In the genomic region with DNA sequence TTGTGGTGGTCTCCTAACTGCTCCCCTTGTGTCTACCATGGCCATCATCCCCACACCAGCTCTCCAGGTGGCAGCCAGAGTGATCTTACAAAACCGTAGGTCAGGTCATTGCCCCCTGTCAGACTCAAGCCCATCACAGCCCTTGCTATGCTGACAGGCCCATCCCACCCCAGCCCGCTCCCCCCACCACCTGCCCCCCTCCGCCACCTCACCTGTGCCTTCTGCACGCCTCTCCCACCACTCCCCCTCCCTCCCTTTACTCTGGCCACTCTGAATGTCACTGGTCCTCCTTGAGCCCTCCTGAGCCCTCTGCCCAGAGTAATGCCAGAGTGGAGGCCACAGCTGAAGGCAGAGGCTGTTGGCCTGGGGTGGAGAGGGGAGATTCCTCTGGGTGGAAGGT, we compare ENCODE assay signal across 9 cellular contexts. TPM values are rescaled to one million over a fixed set of nuclear protein-coding genes. Genes with fewer than 3 reads are reported as not detected.
DNase-seq lines count a peak whose midpoint lies in the region; ATAC-seq, FAIRE-seq and TF ChIP-seq lines count a peak whose summit lies in the region.
"Had no signal": no experiment of that assay in that cellular context is flagged by ENCODE, and none has a peak within 500 bp of the region (broad histone marks: within the 10 kb centered on the region; RNA-seq: fewer than 3 reads in every experiment).

No MANE protein-coding gene starts in this region.

- no peak for ATAC-seq in activated CD8-positive, alpha-beta T cell treated with anti-CD3 and anti-CD28 coated beads for 36 hours
- ATAC-seq in stimulated activated naive B cell treated with anti-CD40 and anti-IgM and Interleukin-4, amounts not matched to agents 10 μg/mL and 1 μg/mL and 100 μg/mL, for 72 hours (replicated peaks) = no peak
- ATAC-seq in GM18870 (IDR thresholded peaks at IDR 0.05; ENCODE audit: unreplicated experiment) (no peak), GM21825 (IDR thresholded peaks at IDR 0.05; ENCODE audit: unreplicated experiment) (no peak)

- no peak for DNase-seq in activated CD4-positive, alpha-beta T cell treated with anti-CD3 and anti-CD28 coated beads, Interleukin-2, amount 10 ng/mL, durations not matched to agents 7 days and 5 days
- DNase-seq in activated CD4-positive, alpha-beta T cell treated with anti-CD3 and anti-CD28 coated beads for 48 hours = no peak
- DNase-seq in activated CD8-positive, alpha-beta T cell treated with anti-CD3 and anti-CD28 coated beads for 36 hours = no peak
- no peak for DNase-seq in keratinocyte (ENCODE audit: low read depth, low spot score)
- no peak for DNase-seq in stimulated activated naive B cell treated with anti-CD40 and anti-IgM and Interleukin-4, amounts not matched to agents 10 μg/mL and 1 μg/mL and 100 μg/mL, for 72 hours
- DNase-seq in SHP77 treated with DMSO at 0.1 percent for 48 hours (lab: John Stamatoyannopoulos, UW) = no peak

- H3K9me1 ChIP-seq in keratinocyte (ENCODE audit: control insufficient read depth, extremely low read depth, insufficient read depth, low read length) = no peaks in the 10 kb centered on the region

- no peak overlapping the region for H3K4me3 ChIP-seq in keratinocyte (ENCODE audit: control insufficient read depth in 2 of 3, extremely low read depth in 1 of 3, insufficient read depth in 2 of 3, low read depth in 1 of 3, low read length in 3 of 3)

- H3K27ac ChIP-seq in keratinocyte (ENCODE audit: control insufficient read depth, insufficient read depth, low read length) = no peak overlapping the region

- H3K4me2 ChIP-seq in keratinocyte (ENCODE audit: control insufficient read depth, extremely low read depth, insufficient read depth, low read depth, low read length) = no peak overlapping the region

- H2AFZ ChIP-seq in keratinocyte (ENCODE audit: control insufficient read depth, low read length) = peak overlapping the region; percentile 100

- no peaks in the 10 kb centered on the region for H3K9me3 Mint-ChIP-seq in activated CD4-positive, alpha-beta T cell treated with anti-CD3 and anti-CD28 coated beads, Interleukin-2, amount 10 ng/mL, durations not matched to agents 7 days and 5 days
- H3K9me3 Mint-ChIP-seq in activated CD8-positive, alpha-beta T cell treated with anti-CD3 and anti-CD28 coated beads for 36 hours = no peaks in the 10 kb centered on the region
- no peaks in the 10 kb centered on the region for H3K9me3 Mint-ChIP-seq in stimulated activated naive B cell treated with anti-CD40 and anti-IgM and Interleukin-4, amounts not matched to agents 10 μg/mL and 1 μg/mL and 100 μg/mL, for 72 hours

- no peaks in the 10 kb centered on the region for H3K79me2 ChIP-seq in keratinocyte (ENCODE audit: control insufficient read depth, insufficient read depth, low read length)

- no peaks in the 10 kb centered on the region for H3K36me3 ChIP-seq in keratinocyte (ENCODE audit: control insufficient read depth in 2 of 2, extremely low read depth in 1 of 2, insufficient read depth in 2 of 2, low read length in 2 of 2)

- H3K36me3 Mint-ChIP-seq in activated CD4-positive, alpha-beta T cell treated with anti-CD3 and anti-CD28 coated beads, Interleukin-2, amount 10 ng/mL, durations not matched to agents 7 days and 5 days (ENCODE audit: low read depth) = no peaks in the 10 kb centered on the region
- no peaks in the 10 kb centered on the region for H3K36me3 Mint-ChIP-seq in activated CD8-positive, alpha-beta T cell treated with anti-CD3 and anti-CD28 coated beads for 36 hours (ENCODE audit: low read depth)
- peaks cover 14 to 21% of the 10 kb centered on the region in 2 donors for H3K36me3 Mint-ChIP-seq in stimulated activated naive B cell treated with anti-CD40 and anti-IgM and Interleukin-4, amounts not matched to agents 10 μg/mL and 1 μg/mL and 100 μg/mL, for 72 hours

- H3K27me3 Mint-ChIP-seq in activated CD4-positive, alpha-beta T cell treated with anti-CD3 and anti-CD28 coated beads, Interleukin-2, amount 10 ng/mL, durations not matched to agents 7 days and 5 days = no peaks in the 10 kb centered on the region
- H3K27me3 Mint-ChIP-seq in activated CD8-positive, alpha-beta T cell treated with anti-CD3 and anti-CD28 coated beads for 36 hours = no peaks in the 10 kb centered on the region
- H3K27me3 Mint-ChIP-seq in stimulated activated naive B cell treated with anti-CD40 and anti-IgM and Interleukin-4, amounts not matched to agents 10 μg/mL and 1 μg/mL and 100 μg/mL, for 72 hours = no peaks in the 10 kb centered on the region

- H4K20me1 ChIP-seq in keratinocyte (ENCODE audit: control insufficient read depth, extremely low read depth, insufficient read depth, low read length) = no peaks in the 10 kb centered on the region

- H3K4me3 Mint-ChIP-seq in activated CD4-positive, alpha-beta T cell treated with anti-CD3 and anti-CD28 coated beads, Interleukin-2, amount 10 ng/mL, durations not matched to agents 7 days and 5 days = peak overlapping the region; percentile 86
- H3K4me3 Mint-ChIP-seq in activated CD8-positive, alpha-beta T cell treated with anti-CD3 and anti-CD28 coated beads for 36 hours = peak overlapping the region; percentile 86
- H3K4me3 Mint-ChIP-seq in stimulated activated naive B cell treated with anti-CD40 and anti-IgM and Interleukin-4, amounts not matched to agents 10 μg/mL and 1 μg/mL and 100 μg/mL, for 72 hours = peak overlapping the region; percentile 97 to 99

- intact Hi-C loops in activated CD8-positive, alpha-beta T cell treated with anti-CD3 and anti-CD28 coated beads for 36 hours (cut with micrococcal nuclease) = loop anchor here (10.0 kb wide), 1 partner anchor 83 kb away; no protein-coding TSS in a partner anchor

- H3K27ac Mint-ChIP-seq in activated CD4-positive, alpha-beta T cell treated with anti-CD3 and anti-CD28 coated beads, Interleukin-2, amount 10 ng/mL, durations not matched to agents 7 days and 5 days = peak overlapping the region; percentile 92
- no peak overlapping the region for H3K27ac Mint-ChIP-seq in activated CD8-positive, alpha-beta T cell treated with anti-CD3 and anti-CD28 coated beads for 36 hours
- H3K27ac Mint-ChIP-seq in stimulated activated naive B cell treated with anti-CD40 and anti-IgM and Interleukin-4, amounts not matched to agents 10 μg/mL and 1 μg/mL and 100 μg/mL, for 72 hours = peak overlapping the region; percentile 97

- H3K9me3 ChIP-seq in keratinocyte (ENCODE audit: control insufficient read depth, low read depth, low read length) = no peaks in the 10 kb centered on the region

- POLR2A ChIA-PET in activated CD4-positive, alpha-beta T cell treated with anti-CD3 and anti-CD28 coated beads, Interleukin-2, amount 10 ng/mL, durations not matched to agents 7 days and 5 days (lab: Charles Lee) = no interaction called here
- POLR2A ChIA-PET in activated CD8-positive, alpha-beta T cell treated with anti-CD3 and anti-CD28 coated beads for 36 hours (lab: Charles Lee) = no interaction called here

- TF ChIP-seq CTCF in activated CD8-positive, alpha-beta T cell treated with anti-CD3 and anti-CD28 coated beads for 36 hours (IDR thresholded peaks at IDR 0.05) = no peak
- TF ChIP-seq CTCF in keratinocyte (optimal IDR thresholded peaks at IDR 0.05 in 1 of 3, IDR thresholded peaks at IDR 0.05 in 1 of 3, conservative IDR thresholded peaks at IDR 0.05 in 1 of 3; ENCODE audit: extremely low read depth in 1 of 3, insufficient read depth in 2 of 3, low read length in 3 of 3) = no peak

- CTCF ChIA-PET in activated CD4-positive, alpha-beta T cell treated with anti-CD3 and anti-CD28 coated beads, Interleukin-2, amount 10 ng/mL, durations not matched to agents 7 days and 5 days (lab: Charles Lee) = interaction anchor here (0.6 to 1.5 kb wide), 3 partner anchors 11 to 657 kb away, joined by 3 to 4 read pairs (median 3); no protein-coding TSS in a partner anchor
- CTCF ChIA-PET in activated CD8-positive, alpha-beta T cell treated with anti-CD3 and anti-CD28 coated beads for 36 hours (lab: Charles Lee) = interaction anchor here (0.8 to 4.8 kb wide), 8 partner anchors 8 to 464 kb away, joined by 3 to 41 read pairs (median 6); no protein-coding TSS in a partner anchor

- peaks cover 6% of the 10 kb centered on the region for H3K4me1 Mint-ChIP-seq in activated CD4-positive, alpha-beta T cell treated with anti-CD3 and anti-CD28 coated beads, Interleukin-2, amount 10 ng/mL, durations not matched to agents 7 days and 5 days
- peaks cover 6% of the 10 kb centered on the region for H3K4me1 Mint-ChIP-seq in activated CD8-positive, alpha-beta T cell treated with anti-CD3 and anti-CD28 coated beads for 36 hours (ENCODE audit: low read depth)
- peaks cover 27 to 40% of the 10 kb centered on the region in 2 donors for H3K4me1 Mint-ChIP-seq in stimulated activated naive B cell treated with anti-CD40 and anti-IgM and Interleukin-4, amounts not matched to agents 10 μg/mL and 1 μg/mL and 100 μg/mL, for 72 hours

- peaks cover 56% of the 10 kb centered on the region for H3K4me1 ChIP-seq in keratinocyte (ENCODE audit: control insufficient read depth, extremely low read depth, insufficient read depth, low read length)

- dilution Hi-C loops in keratinocyte (cut with MboI; ENCODE audit: extremely low pct_ligation_motif_present, low sequenced_read_pairs) = no loop called here

- no peak overlapping the region for H3K9ac ChIP-seq in keratinocyte (ENCODE audit: control insufficient read depth, extremely low read depth, insufficient read depth, low read length)

- FAIRE-seq in keratinocyte (lab: Jason Lieb, UNC) = no peak
- FAIRE-seq: HTR-8/SVneo had no signal

- H3K27me3 ChIP-seq in keratinocyte (ENCODE audit: control insufficient read depth, extremely low read depth, insufficient read depth, low read length) = no peaks in the 10 kb centered on the region

RNA-seq across cellular contexts. Expression of gene TEX35, which starts 28.5 kb away (rescaled TPM):
- total RNA-seq in activated CD4-positive, alpha-beta T cell treated with anti-CD3 and anti-CD28 coated beads, Interleukin-2, amount 10 ng/mL, durations not matched to agents 7 days and 5 days = not detected
- not detected for total RNA-seq in activated CD8-positive, alpha-beta T cell treated with anti-CD3 and anti-CD28 coated beads for 36 hours
- 0.18 TPM in 1 of 3 replicates, not detected in the others for polyA plus RNA-seq in keratinocyte
- polyA plus RNA-seq in keratinocyte (2011; ENCODE audit: low read depth) = not detected
- not detected in 2 replicates for polyA plus RNA-seq in keratinocyte (2011; cell fraction: cytosol; rRNA removed)
- polyA plus RNA-seq in keratinocyte (2011; cell fraction: nucleus; rRNA removed) = 0.11 TPM in 1 of 2 replicates, not detected in the other
- 0.68 TPM in 1 of 2 replicates, not detected in the other for polyA plus RNA-seq in keratinocyte (2012; ENCODE audit: low replicate concordance)
- 0.19 TPM in 1 of 3 replicates, not detected in the others for polyA minus RNA-seq in keratinocyte
- not detected for polyA minus RNA-seq in keratinocyte (2011; cell fraction: cytosol; rRNA and poly(A)+ RNA removed)
- polyA minus RNA-seq in keratinocyte (2011; cell fraction: nucleus; rRNA and poly(A)+ RNA removed) = 0.54 TPM in 1 of 2 replicates, not detected in the other

RNA-seq across cellular contexts. Expression of gene CLEC20A, which starts 44.6 kb away (rescaled TPM):
- total RNA-seq in activated CD4-positive, alpha-beta T cell treated with anti-CD3 and anti-CD28 coated beads, Interleukin-2, amount 10 ng/mL, durations not matched to agents 7 days and 5 days = not detected
- total RNA-seq in activated CD8-positive, alpha-beta T cell treated with anti-CD3 and anti-CD28 coated beads for 36 hours = not detected
- polyA plus RNA-seq in keratinocyte = not detected in 3 replicates
- polyA plus RNA-seq in keratinocyte (2011; ENCODE audit: low read depth) = not detected
- not detected in 2 replicates for polyA plus RNA-seq in keratinocyte (2011; cell fraction: cytosol; rRNA removed)
- polyA plus RNA-seq in keratinocyte (2011; cell fraction: nucleus; rRNA removed) = not detected in 2 replicates
- not detected in 2 replicates for polyA plus RNA-seq in keratinocyte (2012; ENCODE audit: low replicate concordance)
- polyA minus RNA-seq in keratinocyte = not detected in 3 replicates
- not detected for polyA minus RNA-seq in keratinocyte (2011; cell fraction: cytosol; rRNA and poly(A)+ RNA removed)
- not detected in 2 replicates for polyA minus RNA-seq in keratinocyte (2011; cell fraction: nucleus; rRNA and poly(A)+ RNA removed)
